ENCODE assay signal across 24 cellular contexts in the genomic region with DNA sequence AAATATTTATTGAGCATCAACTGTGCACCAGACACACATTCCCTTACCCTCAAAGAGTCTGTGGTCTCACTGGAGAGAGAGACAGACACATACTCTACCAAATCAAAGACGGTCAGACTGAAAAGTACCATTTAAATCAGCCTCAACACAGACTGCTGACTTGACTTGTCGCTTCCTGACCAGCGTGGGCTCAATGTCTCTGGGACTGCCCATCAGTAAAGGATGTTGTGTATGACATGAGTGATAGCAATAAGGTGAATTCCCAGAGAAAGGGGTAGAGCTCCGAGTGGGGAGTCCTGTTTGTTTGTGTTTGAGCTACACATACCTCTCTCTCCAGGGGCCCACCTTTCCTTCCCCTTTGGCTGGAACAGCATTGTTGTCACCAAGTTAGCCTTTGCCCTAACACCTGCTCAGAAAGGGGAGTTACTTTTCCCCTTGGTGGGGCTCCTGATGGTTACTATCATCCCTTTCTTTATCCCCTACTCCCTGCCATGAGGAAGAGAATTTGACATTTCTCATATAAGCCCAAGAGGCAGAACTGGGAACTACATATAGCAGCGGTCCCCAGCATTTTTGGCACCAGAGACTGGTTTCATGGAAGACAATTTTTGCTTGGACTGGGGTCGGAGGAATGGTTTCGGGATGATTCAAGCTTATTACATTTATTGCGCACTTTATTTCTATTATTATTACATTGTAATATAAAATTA. TPM values are rescaled to one million over a fixed set of nuclear protein-coding genes. Genes with fewer than 3 reads are reported as not detected.
DNase-seq lines count a peak whose midpoint lies in the region; ATAC-seq and TF ChIP-seq lines count a peak whose summit lies in the region.
"Had no signal": no experiment of that assay in that cellular context is flagged by ENCODE, and none has a peak within 500 bp of the region (broad histone marks: within the 10 kb centered on the region; RNA-seq: fewer than 3 reads in every experiment).

No MANE protein-coding gene starts in this region.

- H3K4me3 Mint-ChIP-seq in activated T-helper 17 cell treated with anti-CD3 and anti-CD28 coated beads, Interleukin-2, amount 50 U/mL, for 72 hours = no peak overlapping the region
- H3K4me3 Mint-ChIP-seq in glutamatergic neuron (ENCODE audit: unreplicated experiment) = no peak overlapping the region
- H3K4me3 Mint-ChIP-seq in type B pancreatic cell = no peak overlapping the region
- H3K4me3 Mint-ChIP-seq: T-helper 1 cell treated with Interleukin-12 subunit alpha and Interleukin-12 subunit beta and Interleukin-4 antibody, amounts not matched to agents 30 μg/mL and 1 μg/mL, for 36 hours had no signal

- H3K9me3 Mint-ChIP-seq in activated T-helper 17 cell treated with anti-CD3 and anti-CD28 coated beads, Interleukin-2, amount 50 U/mL, for 72 hours = no peaks in the 10 kb centered on the region
- H3K9me3 Mint-ChIP-seq in glutamatergic neuron (ENCODE audit: unreplicated experiment) (peaks cover 1% of the 10 kb centered on the region), type B pancreatic cell (no peaks in the 10 kb centered on the region)
- H3K9me3 Mint-ChIP-seq: T-helper 1 cell treated with Interleukin-12 subunit alpha and Interleukin-12 subunit beta and Interleukin-4 antibody, amounts not matched to agents 30 μg/mL and 1 μg/mL, for 36 hours had no signal

- H3K4me3 ChIP-seq in SK-N-SH (ENCODE audit: low read depth in 2 of 2, low read length in 1 of 2) = no peak overlapping the region
- H3K4me3 ChIP-seq: BLaER1, heart right ventricle, lower lobe of right lung, stomach, upper lobe of left lung had no signal

- TF ChIP-seq CTCF in SK-N-SH (IDR thresholded peaks at IDR 0.05) (peak; percentile 15; the same call in 1 of the 2 replicates), glutamatergic neuron (IDR thresholded peaks at IDR 0.05; ENCODE audit: partially characterized antibody, unreplicated experiment) (peak; percentile 57), type B pancreatic cell (conservative IDR thresholded peaks at IDR 0.05) (peak; percentile 49)

- H3K79me2 ChIP-seq in SK-N-SH (ENCODE audit: insufficient read depth) = no peaks in the 10 kb centered on the region

- no peaks in the 10 kb centered on the region for H3K9me3 ChIP-seq in SK-N-SH
- H3K9me3 ChIP-seq: BLaER1, heart right ventricle, lower lobe of right lung, stomach, upper lobe of left lung had no signal

- H3K27ac ChIP-seq in SK-N-SH (ENCODE audit: low read depth in 2 of 2, low read length in 1 of 2) = no peak overlapping the region
- H3K27ac ChIP-seq: BLaER1, heart right ventricle, lower lobe of right lung, stomach, upper lobe of left lung, VCaP had no signal

- peaks cover 85% of the 10 kb centered on the region for H3K36me3 Mint-ChIP-seq in activated T-helper 17 cell treated with anti-CD3 and anti-CD28 coated beads, Interleukin-2, amount 50 U/mL, for 72 hours (ENCODE audit: low read depth)
- no peaks in the 10 kb centered on the region for H3K36me3 Mint-ChIP-seq in glutamatergic neuron (ENCODE audit: unreplicated experiment)
- peaks cover 4% of the 10 kb centered on the region for H3K36me3 Mint-ChIP-seq in type B pancreatic cell

- no peak for TF ChIP-seq EP300 in SK-N-SH (IDR thresholded peaks at IDR 0.05; ENCODE audit: borderline replicate concordance in 1 of 2, low read depth in 1 of 2, low read length in 1 of 2)

- TF ChIP-seq RAD21 in SK-N-SH (IDR thresholded peaks at IDR 0.05; ENCODE audit: low read length) = no peak

- ATAC-seq in SK-N-SH treated with all-trans-retinoic acid at 6 μM for 48 hours = no peak
- peak; percentile 33 for ATAC-seq in activated T-helper 17 cell treated with anti-CD3 and anti-CD28 coated beads, Interleukin-2, amount 50 U/mL, for 72 hours (replicated peaks)

- H3K27ac Mint-ChIP-seq in activated T-helper 17 cell treated with anti-CD3 and anti-CD28 coated beads, Interleukin-2, amount 50 U/mL, for 72 hours = no peak overlapping the region
- H3K27ac Mint-ChIP-seq in glutamatergic neuron (ENCODE audit: unreplicated experiment) (no peak overlapping the region), type B pancreatic cell (no peak overlapping the region)
- H3K27ac Mint-ChIP-seq: T-helper 1 cell treated with Interleukin-12 subunit alpha and Interleukin-12 subunit beta and Interleukin-4 antibody, amounts not matched to agents 30 μg/mL and 1 μg/mL, for 36 hours had no signal

- no peaks in the 10 kb centered on the region for H3F3A ChIP-seq in SK-N-SH (replicated peaks; ENCODE audit: insufficient read depth)

- no peak for DNase-seq in SK-N-SH
- no peak for DNase-seq in glutamatergic neuron
- no peak for DNase-seq in type B pancreatic cell (ENCODE audit: extremely low spot score, unreplicated experiment)
- DNase-seq in activated CD4-positive, alpha-beta T cell treated with anti-CD3 and anti-CD28 coated beads for 48 hours = no peak
- no peak for DNase-seq in HEK293T (ENCODE audit: extremely low spot score)
- DNase-seq in NOMO-1 treated with DMSO at 0.1 percent for 48 hours (lab: John Stamatoyannopoulos, UW; ENCODE audit: unreplicated experiment) = no peak
- DNase-seq: activated CD4-positive, alpha-beta T cell treated with anti-CD3 and anti-CD28 coated beads, Interleukin-2, amount 50 U/mL, for 4 hours; activated naive CD4-positive, alpha-beta T cell; cerebellar nuclear complex; effector memory CD4-positive, alpha-beta T cell; heart right ventricle; Karpas-422; lower lobe of right lung; NCI-H1092 treated with DMSO at 0.1 percent for 48 hours; NCI-H2081 treated with DMSO at 0.1 percent for 48 hours; NCI-H524; SHP77 treated with DMSO at 0.1 percent for 48 hours; stomach; upper lobe of left lung had no signal

- POLR2A ChIA-PET in SK-N-SH (lab: Yijun Ruan, JAX) = no interaction called here
- POLR2A ChIA-PET in HEK293T (lab: Yijun Ruan, JAX) = no interaction called here

- no peak overlapping the region for H3K9ac ChIP-seq in SK-N-SH
- H3K9ac ChIP-seq: BLaER1 had no signal

- CTCF ChIA-PET in SK-N-SH (lab: Yijun Ruan, JAX) (interaction anchor here (0.8 to 1.1 kb wide), 2 partner anchors 10 kb away, joined by 3 to 6 read pairs; no protein-coding TSS in a partner anchor), HEK293T (lab: Yijun Ruan, JAX) (no interaction called here)

- no peaks in the 10 kb centered on the region for H3K36me3 ChIP-seq in SK-N-SH (replicated peaks in 1 of 2; ENCODE audit: control insufficient read depth in 1 of 2, insufficient read depth in 2 of 2, low read length in 1 of 2)
- H3K36me3 ChIP-seq: BLaER1, lower lobe of right lung, upper lobe of left lung had no signal

- H3K9me2 ChIP-seq in SK-N-SH = no peaks in the 10 kb centered on the region

- no peaks in the 10 kb centered on the region for H4K20me1 ChIP-seq in SK-N-SH (ENCODE audit: insufficient read depth)
- H4K20me1 ChIP-seq: BLaER1 had no signal

- no peaks in the 10 kb centered on the region for H3K27me3 ChIP-seq in SK-N-SH (ENCODE audit: insufficient read depth)
- H3K27me3 ChIP-seq: BLaER1, heart right ventricle, stomach, upper lobe of left lung had no signal

- peaks cover 6% of the 10 kb centered on the region for H3K4me1 Mint-ChIP-seq in activated T-helper 17 cell treated with anti-CD3 and anti-CD28 coated beads, Interleukin-2, amount 50 U/mL, for 72 hours
- peaks cover 22% of the 10 kb centered on the region for H3K4me1 Mint-ChIP-seq in glutamatergic neuron (ENCODE audit: low read depth, unreplicated experiment)
- no peaks in the 10 kb centered on the region for H3K4me1 Mint-ChIP-seq in type B pancreatic cell (ENCODE audit: unreplicated experiment)

- no peaks in the 10 kb centered on the region for H3K27me3 Mint-ChIP-seq in activated T-helper 17 cell treated with anti-CD3 and anti-CD28 coated beads, Interleukin-2, amount 50 U/mL, for 72 hours
- H3K27me3 Mint-ChIP-seq in glutamatergic neuron (ENCODE audit: unreplicated experiment) (peaks cover 2% of the 10 kb centered on the region), type B pancreatic cell (no peaks in the 10 kb centered on the region)

- H3K4me2 ChIP-seq in SK-N-SH = no peak overlapping the region
- H3K4me2 ChIP-seq: BLaER1 had no signal

- 89% methylated on average over 8 of the region's 8 CpGs for WGBS in SK-N-SH (ENCODE audit: low lambda C conversion rate)

- no peak overlapping the region for H2AFZ ChIP-seq in SK-N-SH (ENCODE audit: low read depth)

- peaks cover 0 to 17% of the 10 kb centered on the region in 2 experiments; a peak in 1 of 4 replicates for H3K4me1 ChIP-seq in SK-N-SH (ENCODE audit: control insufficient read depth in 1 of 2, insufficient read depth in 2 of 2, low read depth in 1 of 2, low read length in 1 of 2)
- H3K4me1 ChIP-seq: lower lobe of right lung had no signal

TF ChIP-seq in SK-N-SH, 30 proteins besides CTCF, POLR2A, EP300 and RAD21 (continues in another document):
- TF ChIP-seq MAX (IDR thresholded peaks at IDR 0.05; ENCODE audit: low read depth) (no peak), YY1 (IDR thresholded peaks at IDR 0.05; ENCODE audit: low read depth) (no peak)

TF ChIP-seq in SK-N-SH treated with all-trans-retinoic acid at 6 μM for 48 hours, 23 proteins besides CTCF, POLR2A, EP300 and RAD21 (continues in another document):
- TF ChIP-seq ZFP30 (CRISPR knock-in tag; IDR thresholded peaks at IDR 0.05) (no peak), RARB (CRISPR knock-in tag; IDR thresholded peaks at IDR 0.05) (no peak), ESRRG (CRISPR knock-in tag; IDR thresholded peaks at IDR 0.05) (no peak), PPARA (CRISPR knock-in tag; IDR thresholded peaks at IDR 0.05; ENCODE audit: borderline replicate concordance) (no peak), ZNF8 (CRISPR knock-in tag; IDR thresholded peaks at IDR 0.05) (no peak), ZNF565 (CRISPR knock-in tag; conservative IDR thresholded peaks at IDR 0.05; ENCODE audit: low read depth) (no peak)

TF ChIP-seq in HEK293T, 16 proteins besides CTCF, POLR2A, EP300 and RAD21:
- TF ChIP-seq ARNT (IDR thresholded peaks at IDR 0.05) (no peak), BHLHE40 (IDR thresholded peaks at IDR 0.05; ENCODE audit: borderline replicate concordance) (no peak), FOXM1 (IDR thresholded peaks at IDR 0.05; ENCODE audit: borderline replicate concordance) (no peak)
TF ChIP-seq in HEK293T: peak in this region for 0.

RNA-seq across cellular contexts. Expression of gene NR4A3, which starts 33.9 kb away (rescaled TPM):
- 1.3 and 2.1 TPM in 2 replicates for polyA plus RNA-seq in SK-N-SH (2012; rRNA removed)
- polyA plus RNA-seq in SK-N-SH (2012; cell fraction: cytosol; rRNA removed) = 0.67 and 1.8 TPM in 2 replicates
- polyA plus RNA-seq in SK-N-SH (2012; cell fraction: nucleus; rRNA removed) = 4.7 and 10.7 TPM in 2 replicates
- total RNA-seq in activated T-helper 17 cell treated with anti-CD3 and anti-CD28 coated beads, Interleukin-2, amount 50 U/mL, for 72 hours = 10 to 100 TPM in 1 of 2 donors, 1 to 10 TPM in 1; 4.8 to 42.0 TPM
- 4.1 TPM for total RNA-seq in glutamatergic neuron (ENCODE audit: unreplicated experiment)
- total RNA-seq in type B pancreatic cell (ENCODE audit: low replicate concordance) = 2.0 and 3.4 TPM in 2 replicates

RNA-seq across cellular contexts. Expression of gene STX17, which starts 50.8 kb away (rescaled TPM):
- polyA plus RNA-seq in SK-N-SH (2012; rRNA removed) = 6.1 and 6.9 TPM in 2 replicates
- 7.2 and 8.4 TPM in 2 replicates for polyA plus RNA-seq in SK-N-SH (2012; cell fraction: cytosol; rRNA removed)
- 7.8 and 14.1 TPM in 2 replicates for polyA plus RNA-seq in SK-N-SH (2012; cell fraction: nucleus; rRNA removed)
- total RNA-seq in activated T-helper 17 cell treated with anti-CD3 and anti-CD28 coated beads, Interleukin-2, amount 50 U/mL, for 72 hours = 10 to 100 TPM; 20.1 to 26.4 TPM
- total RNA-seq in glutamatergic neuron (ENCODE audit: unreplicated experiment) = 14.1 TPM
- total RNA-seq in type B pancreatic cell (ENCODE audit: low replicate concordance) = 44.5 and 44.8 TPM in 2 replicates
